ENCODE assay signal across 8 cellular contexts in the genomic region with DNA sequence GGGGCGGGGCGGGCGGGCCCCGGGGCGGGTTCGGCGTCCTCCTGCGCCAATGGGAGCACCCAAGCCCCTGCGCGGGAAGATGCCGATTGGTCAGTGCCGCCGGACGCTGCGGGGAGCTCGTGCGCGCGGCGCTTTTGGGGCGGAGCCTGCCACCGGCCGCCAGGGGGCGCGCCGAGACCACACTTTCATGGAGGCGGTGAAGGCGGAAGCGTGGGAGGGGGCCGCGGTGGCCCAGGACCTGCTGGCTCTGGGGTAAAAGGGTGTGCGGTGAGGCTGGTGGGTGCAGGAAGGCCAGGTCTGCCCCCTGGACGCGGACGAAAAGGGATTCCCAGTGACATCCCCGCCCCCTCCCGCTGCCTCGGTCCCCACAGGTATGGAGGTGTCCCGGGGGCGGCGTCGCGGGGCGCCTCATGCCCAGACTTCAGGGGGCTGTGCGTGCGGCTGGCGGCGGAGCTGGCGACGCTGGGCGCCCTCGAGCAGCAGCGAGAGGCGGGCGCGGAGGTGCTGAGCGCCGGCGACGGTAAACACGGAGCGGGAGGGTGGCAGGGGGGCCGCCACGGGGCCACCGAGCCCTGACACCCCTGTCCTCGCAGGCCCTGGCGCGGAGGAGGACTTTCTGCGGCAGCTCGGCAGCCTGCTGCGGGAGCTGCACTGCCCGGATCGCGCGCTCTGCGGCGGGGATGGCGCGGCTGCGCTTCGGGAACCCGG. TPM values are rescaled to one million over a fixed set of nuclear protein-coding genes. Genes with fewer than 3 reads are reported as not detected.
DNase-seq lines count a peak whose midpoint lies in the region; ATAC-seq and TF ChIP-seq lines count a peak whose summit lies in the region.

Gene FAM98C (plus strand): TSS at position 127 of the 708 bp plus-strand sequence. CDS start 61 bp downstream, at position 188.

- peaks cover 20% of the 10 kb centered on the region for H3K36me3 Mint-ChIP-seq in activated T-helper 2 cell treated with anti-CD3 and anti-CD28 coated beads, Interferon-gamma antibody, Interleukin-2, Interleukin-4, amounts not matched to agents 10 μg/mL and 5 μg/mL and 100 μg/mL, durations not matched to agents 14 hours and 24 hours and 36 hours (ENCODE audit: low read depth)
- peaks cover 6% of the 10 kb centered on the region for H3K36me3 Mint-ChIP-seq in nephron progenitor cell (ENCODE audit: low read depth)

- H3K4me3 Mint-ChIP-seq in activated T-helper 2 cell treated with anti-CD3 and anti-CD28 coated beads, Interferon-gamma antibody, Interleukin-2, Interleukin-4, amounts not matched to agents 10 μg/mL and 5 μg/mL and 100 μg/mL, durations not matched to agents 14 hours and 24 hours and 36 hours (ENCODE audit: low read depth): peak within 1 kb of the TSS; percentile 87
- peak within 1 kb of the TSS; percentile 80 for H3K4me3 Mint-ChIP-seq in nephron progenitor cell
- H3K4me3 Mint-ChIP-seq in stimulated activated naive CD8-positive, alpha-beta T cell treated with anti-CD3 and anti-CD28 coated beads, Interleukin-15, amount 100 ng/mL, for 72 hours: peak within 1 kb of the TSS; percentile 94 to 99

- peak; percentile 99 for DNase-seq in ELF-1 (ENCODE audit: low read depth, low spot score)
- peak; percentile 96 for DNase-seq in H4 (ENCODE audit: low spot score)
- peak; percentile 90 for DNase-seq in LNCaP clone FGC (ENCODE audit: low read depth)
- peak; percentile 100 for DNase-seq in RWPE1 (ENCODE audit: low spot score)
- DNase-seq in activated T-helper 2 cell treated with anti-CD3 and anti-CD28 coated beads, Interferon-gamma antibody, Interleukin-2, Interleukin-4, amounts not matched to agents 10 μg/mL and 5 μg/mL and 100 μg/mL, durations not matched to agents 14 hours and 24 hours and 36 hours (ENCODE audit: low spot score): peak; percentile 97
- peak; percentile 96 for DNase-seq in fibroblast of pulmonary artery (ENCODE audit: low read depth)
- peak; percentile 98 for DNase-seq in nephron progenitor cell
- peak; percentile 98 for DNase-seq in stimulated activated naive CD8-positive, alpha-beta T cell treated with anti-CD3 and anti-CD28 coated beads, Interleukin-15, amount 100 ng/mL, for 72 hours

- H3K9me3 Mint-ChIP-seq in activated T-helper 2 cell treated with anti-CD3 and anti-CD28 coated beads, Interferon-gamma antibody, Interleukin-2, Interleukin-4, amounts not matched to agents 10 μg/mL and 5 μg/mL and 100 μg/mL, durations not matched to agents 14 hours and 24 hours and 36 hours: no peaks in the 10 kb centered on the region
- H3K9me3 Mint-ChIP-seq in nephron progenitor cell: no peaks in the 10 kb centered on the region
- H3K9me3 Mint-ChIP-seq in stimulated activated naive CD8-positive, alpha-beta T cell treated with anti-CD3 and anti-CD28 coated beads, Interleukin-15, amount 100 ng/mL, for 72 hours: no peaks in the 10 kb centered on the region

- H3K4me3 ChIP-seq in LNCaP clone FGC (ENCODE audit: low read depth, low read length): peak within 1 kb of the TSS; percentile 88
- peak within 1 kb of the TSS; percentile 82 for H3K4me3 ChIP-seq in fibroblast of pulmonary artery (replicated peaks; ENCODE audit: low read depth, low read length)

- peaks cover 8% of the 10 kb centered on the region for H3K4me1 Mint-ChIP-seq in activated T-helper 2 cell treated with anti-CD3 and anti-CD28 coated beads, Interferon-gamma antibody, Interleukin-2, Interleukin-4, amounts not matched to agents 10 μg/mL and 5 μg/mL and 100 μg/mL, durations not matched to agents 14 hours and 24 hours and 36 hours (ENCODE audit: low read depth)
- H3K4me1 Mint-ChIP-seq in nephron progenitor cell: peaks cover 13% of the 10 kb centered on the region
- peaks cover 37% of the 10 kb centered on the region for H3K4me1 Mint-ChIP-seq in stimulated activated naive CD8-positive, alpha-beta T cell treated with anti-CD3 and anti-CD28 coated beads, Interleukin-15, amount 100 ng/mL, for 72 hours

- peak within 1 kb of the TSS; percentile 94 for H3K27ac Mint-ChIP-seq in activated T-helper 2 cell treated with anti-CD3 and anti-CD28 coated beads, Interferon-gamma antibody, Interleukin-2, Interleukin-4, amounts not matched to agents 10 μg/mL and 5 μg/mL and 100 μg/mL, durations not matched to agents 14 hours and 24 hours and 36 hours
- H3K27ac Mint-ChIP-seq in nephron progenitor cell: no peak within 1 kb of the TSS
- H3K27ac Mint-ChIP-seq in stimulated activated naive CD8-positive, alpha-beta T cell treated with anti-CD3 and anti-CD28 coated beads, Interleukin-15, amount 100 ng/mL, for 72 hours: peak within 1 kb of the TSS; percentile 97

- POLR2A ChIA-PET in RWPE1 (lab: Yijun Ruan, JAX; ENCODE audit: low non-redundant PET): interaction anchor here (0.6 kb wide), 1 partner anchor 14 kb away, joined by 4 read pairs; no protein-coding TSS in a partner anchor

- CTCF ChIA-PET in RWPE1 (lab: Yijun Ruan, JAX): interaction anchor here (0.5 to 1.8 kb wide), 12 partner anchors 9 to 676 kb away, joined by 3 to 7 read pairs (median 4); partner anchors contain the start of genes MRPS12 and SARS2

- intact Hi-C loops in activated T-helper 2 cell treated with anti-CD3 and anti-CD28 coated beads, Interferon-gamma antibody, Interleukin-2, Interleukin-4, amounts not matched to agents 10 μg/mL and 5 μg/mL and 100 μg/mL, durations not matched to agents 14 hours and 24 hours and 36 hours (cut with micrococcal nuclease): loop anchor here (2.0 to 10.0 kb wide), 3 partner anchors 38 to 234 kb away; no protein-coding TSS in a partner anchor

- peaks cover 3% of the 10 kb centered on the region for H3K27me3 Mint-ChIP-seq in activated T-helper 2 cell treated with anti-CD3 and anti-CD28 coated beads, Interferon-gamma antibody, Interleukin-2, Interleukin-4, amounts not matched to agents 10 μg/mL and 5 μg/mL and 100 μg/mL, durations not matched to agents 14 hours and 24 hours and 36 hours (ENCODE audit: low read depth)
- peaks cover 26% of the 10 kb centered on the region for H3K27me3 Mint-ChIP-seq in nephron progenitor cell (ENCODE audit: low read depth, poor library complexity)
- H3K27me3 Mint-ChIP-seq in stimulated activated naive CD8-positive, alpha-beta T cell treated with anti-CD3 and anti-CD28 coated beads, Interleukin-15, amount 100 ng/mL, for 72 hours: peaks cover 22% of the 10 kb centered on the region

- H3K27ac ChIP-seq in RWPE1: peak within 1 kb of the TSS; percentile 78

- peak; percentile 97 for ATAC-seq in stimulated activated naive CD8-positive, alpha-beta T cell treated with anti-CD3 and anti-CD28 coated beads, Interleukin-15, amount 100 ng/mL, for 72 hours

- peak; percentile 88 for TF ChIP-seq CTCF in LNCaP clone FGC (IDR thresholded peaks at IDR 0.05; ENCODE audit: control insufficient read depth, extremely low read depth, insufficient read depth)
- TF ChIP-seq CTCF in RWPE1 (conservative IDR thresholded peaks at IDR 0.05; ENCODE audit: low read depth): peak; percentile 93
- TF ChIP-seq CTCF in fibroblast of pulmonary artery (IDR thresholded peaks at IDR 0.05; ENCODE audit: low read length, missing control alignments): peak; percentile 55
- peak; percentile 95 for TF ChIP-seq CTCF in nephron progenitor cell (IDR thresholded peaks at IDR 0.05)

RNA-seq across cellular contexts. Expression of gene FAM98C, which starts in this region (rescaled TPM):
- total RNA-seq in H4 (2014; rRNA removed; shearing (Covaris generic)): 15.6 and 19.7 TPM in 2 replicates
- total RNA-seq in activated T-helper 2 cell treated with anti-CD3 and anti-CD28 coated beads, Interferon-gamma antibody, Interleukin-2, Interleukin-4, amounts not matched to agents 10 μg/mL and 5 μg/mL and 100 μg/mL, durations not matched to agents 14 hours and 24 hours and 36 hours: 32.7 and 34.5 TPM in 2 replicates

Comparison
In these comparisons a context has a peak if more than half of its experiments do, and no peak if none do; other contexts are left out.
1. Peak in every context shown above with its lines: DNase-seq, ATAC-seq, H3K4me3 ChIP-seq and H3K27ac ChIP-seq.